In genomic region chr14:91893659-91894058, GRCh38 we compare ENCODE assay signal across 15 cellular contexts. TPM values are rescaled to one million over a fixed set of nuclear protein-coding genes. Genes with fewer than 3 reads are reported as not detected.
DNase-seq lines count a peak whose midpoint lies in the region; ATAC-seq and TF ChIP-seq lines count a peak whose summit lies in the region.
"Had no signal": no experiment of that assay in that cellular context is flagged by ENCODE, and none has a peak within 500 bp of the region (broad histone marks: within the 10 kb centered on the region; RNA-seq: fewer than 3 reads in every experiment).

No MANE protein-coding gene starts in this region.

- H3K27me3 ChIP-seq in CD4-positive, alpha-beta T cell (ENCODE audit: control insufficient read depth, insufficient read depth, low read length), result no peaks in the 10 kb centered on the region
- H3K27me3 ChIP-seq in GM23338 (ENCODE audit: insufficient read depth), result no peaks in the 10 kb centered on the region
- H3K27me3 ChIP-seq in muscle layer of colon (ENCODE audit: control insufficient read depth in 1 of 2, insufficient read depth in 2 of 2, low read length in 2 of 2), result no peaks in the 10 kb centered on the region
- H3K27me3 ChIP-seq in left lung, result no peaks in the 10 kb centered on the region
- H3K27me3 ChIP-seq: BLaER1, ovary, transverse colon had no signal

- H3K9me3 Mint-ChIP-seq in CD4-positive, alpha-beta T cell, result no peaks in the 10 kb centered on the region
- H3K9me3 Mint-ChIP-seq in GM23338, result no peaks in the 10 kb centered on the region
- H3K9me3 Mint-ChIP-seq in activated naive CD4-positive, alpha-beta T cell treated with anti-CD3 and anti-CD28 coated beads, Interleukin-2, amount 50 U/mL, for 72 hours, result no peaks in the 10 kb centered on the region
- H3K9me3 Mint-ChIP-seq: mesothelial cell of epicardium had no signal

- H3F3A ChIP-seq in GM23338 (replicated peaks; ENCODE audit: low read depth), result no peaks in the 10 kb centered on the region; the same call in 1 of the 2 replicates

- CTCF ChIA-PET in CD4-positive, alpha-beta T cell (lab: Charles Lee), result interaction anchor here (0.6 to 1.3 kb wide), 3 partner anchors 36 to 98 kb away, joined by 3 to 4 read pairs (median 3); no protein-coding TSS in a partner anchor

- H3K36me3 ChIP-seq in GM23338 (ENCODE audit: insufficient read depth), result no peaks in the 10 kb centered on the region
- H3K36me3 ChIP-seq in muscle layer of colon (ENCODE audit: insufficient read depth, low read length), result peaks cover 11% of the 10 kb centered on the region
- no peaks in the 10 kb centered on the region for H3K36me3 ChIP-seq in left lung
- H3K36me3 ChIP-seq: BLaER1, ovary, transverse colon had no signal

- no peak overlapping the region for H3K4me3 Mint-ChIP-seq in CD4-positive, alpha-beta T cell
- H3K4me3 Mint-ChIP-seq in GM23338, result no peak overlapping the region
- H3K4me3 Mint-ChIP-seq: mesothelial cell of epicardium had no signal

- no peaks in the 10 kb centered on the region for H3K9me3 ChIP-seq in CD4-positive, alpha-beta T cell (ENCODE audit: control insufficient read depth, low read length)
- H3K9me3 ChIP-seq in muscle layer of colon (ENCODE audit: low read length) (no peaks in the 10 kb centered on the region), left lung (no peaks in the 10 kb centered on the region)
- H3K9me3 ChIP-seq: BLaER1, ovary, transverse colon had no signal

- H4K20me1 ChIP-seq in GM23338 (replicated peaks; ENCODE audit: insufficient read depth), result no peaks in the 10 kb centered on the region
- H4K20me1 ChIP-seq: BLaER1 had no signal

- H3K9ac ChIP-seq in muscle layer of colon (ENCODE audit: low read length), result no peak overlapping the region
- H3K9ac ChIP-seq: BLaER1 had no signal

- H3K27ac ChIP-seq in CD4-positive, alpha-beta T cell (ENCODE audit: low read depth, low read length), result no peak overlapping the region
- H3K27ac ChIP-seq in GM23338 (ENCODE audit: low read depth) (no peak overlapping the region), muscle layer of colon (ENCODE audit: low read depth, low read length) (peak overlapping the region; percentile 8), left lung (no peak overlapping the region)
- H3K27ac ChIP-seq: BLaER1, ovary, transverse colon had no signal

- POLR2A ChIA-PET in CD4-positive, alpha-beta T cell (lab: Charles Lee), result interaction anchor here (1.4 to 5.3 kb wide), 3 partner anchors 21 to 31 kb away, joined by 3 to 45 read pairs (median 28); partner anchors contain the start of gene TC2N

- no peak for TF ChIP-seq CTCF in CD4-positive, alpha-beta T cell (IDR thresholded peaks at IDR 0.05)
- no peak for TF ChIP-seq CTCF in GM23338 (conservative IDR thresholded peaks at IDR 0.05; ENCODE audit: low read depth in 2 of 2)
- TF ChIP-seq CTCF in left lung (IDR thresholded peaks at IDR 0.05), result no peak

- H2AFZ ChIP-seq in GM23338, result peak overlapping the region; percentile 11; the same call in 1 of the 2 replicates

- peak in 1 of 10 experiments; percentile 13 for DNase-seq in CD4-positive, alpha-beta T cell
- no peak for DNase-seq in GM23338 (ENCODE audit: low spot score)
- DNase-seq in activated naive CD4-positive, alpha-beta T cell treated with anti-CD3 and anti-CD28 coated beads, Interleukin-2, amount 50 U/mL, for 72 hours (ENCODE audit: low spot score in 2 of 2), result peak in 1 of 2 donors; percentile 29
- DNase-seq in activated gamma-delta T cell treated with Interleukin-2 at 50 U/mL for 16 hours, result no peak
- no peak for DNase-seq in left lung
- DNase-seq: activated effector memory CD4-positive, alpha-beta T cell treated with Interleukin-2 at 50 U/mL for 16 hours; NCI-H226; ovary; transverse colon had no signal

- H3K36me3 Mint-ChIP-seq in CD4-positive, alpha-beta T cell (ENCODE audit: low read depth), result no peaks in the 10 kb centered on the region
- no peaks in the 10 kb centered on the region for H3K36me3 Mint-ChIP-seq in GM23338 (ENCODE audit: low read depth)
- peaks cover 0 to 7% of the 10 kb centered on the region in 2 donors for H3K36me3 Mint-ChIP-seq in activated naive CD4-positive, alpha-beta T cell treated with anti-CD3 and anti-CD28 coated beads, Interleukin-2, amount 50 U/mL, for 72 hours
- H3K36me3 Mint-ChIP-seq: mesothelial cell of epicardium had no signal

- intact Hi-C loops in CD4-positive, alpha-beta T cell (cut with DNase I, micrococcal nuclease), result no loop called here
- intact Hi-C loops in left lung (cut with DNase I), result no loop called here

- H3K4me1 Mint-ChIP-seq in CD4-positive, alpha-beta T cell (ENCODE audit: low read depth), result peaks cover 62% of the 10 kb centered on the region
- peaks cover 10% of the 10 kb centered on the region for H3K4me1 Mint-ChIP-seq in GM23338

- H3K27ac Mint-ChIP-seq in CD4-positive, alpha-beta T cell, result peak overlapping the region; percentile 48
- no peak overlapping the region for H3K27ac Mint-ChIP-seq in GM23338
- H3K27ac Mint-ChIP-seq in activated naive CD4-positive, alpha-beta T cell treated with anti-CD3 and anti-CD28 coated beads, Interleukin-2, amount 50 U/mL, for 72 hours, result peak overlapping the region in 1 of 2 donors; percentile 65
- H3K27ac Mint-ChIP-seq: mesothelial cell of epicardium had no signal

- H3K4me3 ChIP-seq in GM23338 (no peak overlapping the region), muscle layer of colon (ENCODE audit: low read depth in 1 of 2, low read length in 2 of 2) (no peak overlapping the region), left lung (no peak overlapping the region)
- H3K4me3 ChIP-seq: BLaER1, ovary, transverse colon had no signal

- H3K4me1 ChIP-seq in GM23338 (ENCODE audit: insufficient read depth), result peaks cover 3% of the 10 kb centered on the region; the same call in 1 of the 2 replicates
- peaks cover 62% of the 10 kb centered on the region for H3K4me1 ChIP-seq in muscle layer of colon (ENCODE audit: insufficient read depth, low read length)
- H3K4me1 ChIP-seq in left lung, result peaks cover 15 to 20% of the 10 kb centered on the region in 2 donors
- H3K4me1 ChIP-seq: BLaER1 had no signal

- no peak overlapping the region for H3K4me2 ChIP-seq in GM23338
- H3K4me2 ChIP-seq: BLaER1 had no signal

- H3K79me2 ChIP-seq in GM23338 (replicated peaks; ENCODE audit: insufficient read depth), result no peaks in the 10 kb centered on the region

- peak; percentile 49 for ATAC-seq in CD4-positive, alpha-beta T cell (ENCODE audit: poor library complexity)
- ATAC-seq in GM23338 (no peak), HG03378 (IDR thresholded peaks at IDR 0.05; ENCODE audit: unreplicated experiment) (no peak), left lung (no peak), HG03175 (IDR thresholded peaks at IDR 0.05; ENCODE audit: unreplicated experiment) (no peak)
- ATAC-seq in activated naive CD4-positive, alpha-beta T cell treated with anti-CD3 and anti-CD28 coated beads, Interleukin-2, amount 50 U/mL, for 72 hours, result peak; percentile 75 to 86
- ATAC-seq: PC-3 had no signal

- H3K27me3 Mint-ChIP-seq in CD4-positive, alpha-beta T cell, result no peaks in the 10 kb centered on the region
- H3K27me3 Mint-ChIP-seq in GM23338 (ENCODE audit: insufficient read depth, low read depth, poor library complexity), result peaks cover 13% of the 10 kb centered on the region

- H3K9me2 ChIP-seq in GM23338 (ENCODE audit: insufficient read depth), result no peaks in the 10 kb centered on the region

TF ChIP-seq in GM23338, 12 proteins besides CTCF, POLR2A, EP300 and RAD21 (continues in another document):
- TF ChIP-seq EZH2 (IDR thresholded peaks at IDR 0.05; ENCODE audit: low read depth, unreplicated experiment) (no peak), ZNF331 (CRISPR knock-in tag; IDR thresholded peaks at IDR 0.05; ENCODE audit: low read depth) (no peak), EZH2phosphoT487 (IDR thresholded peaks at IDR 0.05; ENCODE audit: unreplicated experiment) (no peak), ZNF114 (CRISPR knock-in tag; IDR thresholded peaks at IDR 0.05) (no peak), POLR2AphosphoS5 (IDR thresholded peaks at IDR 0.05; ENCODE audit: low read depth) (no peak)

RNA-seq across cellular contexts. Expression of gene TC2N, which starts 26.3 kb away (rescaled TPM):
- total RNA-seq in CD4-positive, alpha-beta T cell, result 100 to 1,000 TPM; 129 to 138 TPM
- total RNA-seq in GM23338 (2014; rRNA removed; shearing (Covaris generic)), result 35.0 and 42.1 TPM in 2 replicates
- 10.0 and 10.9 TPM in 2 replicates for polyA plus RNA-seq in GM23338 (2016; fragmentation: Nextera tagmentation; extraction: Ambion mirVana)
- total RNA-seq in activated naive CD4-positive, alpha-beta T cell treated with anti-CD3 and anti-CD28 coated beads, Interleukin-2, amount 50 U/mL, for 72 hours, result 10 to 100 TPM; 33.4 to 42.8 TPM
- total RNA-seq in left lung, result 10 to 100 TPM; 43.6 to 58.1 TPM

RNA-seq across cellular contexts. Expression of gene FBLN5, which starts 53.8 kb away (rescaled TPM):
- 1 to 10 TPM; 1.2 to 1.5 TPM for total RNA-seq in CD4-positive, alpha-beta T cell
- total RNA-seq in GM23338 (2014; rRNA removed; shearing (Covaris generic)), result 2.0 and 4.9 TPM in 2 replicates
- 4.3 and 6.0 TPM in 2 replicates for polyA plus RNA-seq in GM23338 (2016; fragmentation: Nextera tagmentation; extraction: Ambion mirVana)
- 1 to 10 TPM in 1 of 2 donors, under 1 TPM in 1; 0.41 to 2.7 TPM for total RNA-seq in activated naive CD4-positive, alpha-beta T cell treated with anti-CD3 and anti-CD28 coated beads, Interleukin-2, amount 50 U/mL, for 72 hours
- total RNA-seq in left lung, result 100 to 1,000 TPM in 1 of 2 donors, 10 to 100 TPM in 1; 84.5 to 125 TPM

Comparison
In these comparisons a context has a peak if more than half of its experiments do, and no peak if none do; other contexts are left out.
1. ATAC-seq: peak in CD4-positive, alpha-beta T cell (single experiment) and activated naive CD4-positive, alpha-beta T cell treated with anti-CD3 and anti-CD28 coated beads, Interleukin-2, amount 50 U/mL, for 72 hours (2 of 2); none in GM23338 (single experiment), HG03378 (single experiment), left lung (single experiment) and HG03175 (single experiment).
2. RNA of gene FBLN5, which starts 53.8 kb away (total RNA-seq): 84.5 to 125 TPM in left lung; 2.0 to 4.9 TPM in GM23338, 0.41 to 2.7 TPM in activated naive CD4-positive, alpha-beta T cell treated with anti-CD3 and anti-CD28 coated beads, Interleukin-2, amount 50 U/mL, for 72 hours and 1.2 to 1.5 TPM in CD4-positive, alpha-beta T cell; every median in the first group is over 10 times any median in the second.